ENCODE assay signal across 22 cellular contexts in genomic region chr16:25177831-25178688, GRCh38. TPM values are rescaled to one million over a fixed set of nuclear protein-coding genes. Genes with fewer than 3 reads are reported as not detected.
DNase-seq lines count a peak whose midpoint lies in the region; ATAC-seq and TF ChIP-seq lines count a peak whose summit lies in the region.
"Had no signal": no experiment of that assay in that cellular context is flagged by ENCODE, and none has a peak within 500 bp of the region (broad histone marks: within the 10 kb centered on the region; RNA-seq: fewer than 3 reads in every experiment).

No MANE protein-coding gene starts in this region.

- 78% methylated on average over 20 of the region's 20 CpGs for WGBS in liver

- peaks cover 0 to 11% (median 5%) of the 10 kb centered on the region in 4 donors for H3K4me1 ChIP-seq in liver (ENCODE audit: control insufficient read depth in 4 of 4, insufficient read depth in 4 of 4, low read length in 3 of 4)
- H3K4me1 ChIP-seq in upper lobe of right lung = no peaks in the 10 kb centered on the region
- H3K4me1 ChIP-seq: esophagus squamous epithelium, SJCRH30, stomach had no signal

- peaks cover 0 to 4% (median 1%) of the 10 kb centered on the region in 4 donors for H3K36me3 ChIP-seq in liver (ENCODE audit: control insufficient read depth in 4 of 4, insufficient read depth in 3 of 4, low read depth in 1 of 4, low read length in 3 of 4)
- peaks cover 39% of the 10 kb centered on the region for H3K36me3 ChIP-seq in upper lobe of right lung
- H3K36me3 ChIP-seq: SJCRH30 had no signal

- H3K4me3 Mint-ChIP-seq in activated CD8-positive, alpha-beta T cell treated with anti-CD3 and anti-CD28 coated beads, Interleukin-2, amount 10 ng/mL, durations not matched to agents 7 days and 5 days = no peak overlapping the region
- H3K4me3 Mint-ChIP-seq in activated CD8-positive, alpha-beta T cell treated with anti-CD3 and anti-CD28 coated beads for 36 hours = no peak overlapping the region
- H3K4me3 Mint-ChIP-seq in activated T-helper 17 cell treated with anti-CD3 and anti-CD28 coated beads, Interleukin-2, amount 50 U/mL, for 72 hours = no peak overlapping the region
- H3K4me3 Mint-ChIP-seq: IgD-negative memory B cell had no signal

- H3K9ac ChIP-seq in liver (ENCODE audit: low read depth in 1 of 2, low read length in 2 of 2) = no peak overlapping the region

- POLR2A ChIA-PET in activated CD8-positive, alpha-beta T cell treated with anti-CD3 and anti-CD28 coated beads, Interleukin-2, amount 10 ng/mL, durations not matched to agents 7 days and 5 days (lab: Charles Lee) = no interaction called here
- POLR2A ChIA-PET in activated CD8-positive, alpha-beta T cell treated with anti-CD3 and anti-CD28 coated beads for 36 hours (lab: Charles Lee) = no interaction called here

- H3K9me3 Mint-ChIP-seq in activated CD8-positive, alpha-beta T cell treated with anti-CD3 and anti-CD28 coated beads, Interleukin-2, amount 10 ng/mL, durations not matched to agents 7 days and 5 days (ENCODE audit: insufficient read depth) = no peaks in the 10 kb centered on the region
- no peaks in the 10 kb centered on the region for H3K9me3 Mint-ChIP-seq in activated CD8-positive, alpha-beta T cell treated with anti-CD3 and anti-CD28 coated beads for 36 hours
- no peaks in the 10 kb centered on the region for H3K9me3 Mint-ChIP-seq in activated T-helper 17 cell treated with anti-CD3 and anti-CD28 coated beads, Interleukin-2, amount 50 U/mL, for 72 hours
- H3K9me3 Mint-ChIP-seq: IgD-negative memory B cell had no signal

- no peak for TF ChIP-seq CTCF in activated CD8-positive, alpha-beta T cell treated with anti-CD3 and anti-CD28 coated beads for 36 hours (IDR thresholded peaks at IDR 0.05)
- TF ChIP-seq CTCF in liver (IDR thresholded peaks at IDR 0.05; ENCODE audit: low read depth, low read length, missing input control) (no peak), upper lobe of right lung (IDR thresholded peaks at IDR 0.05) (no peak)

- no peaks in the 10 kb centered on the region for H3K27me3 Mint-ChIP-seq in activated CD8-positive, alpha-beta T cell treated with anti-CD3 and anti-CD28 coated beads, Interleukin-2, amount 10 ng/mL, durations not matched to agents 7 days and 5 days (ENCODE audit: low read depth)
- H3K27me3 Mint-ChIP-seq in activated CD8-positive, alpha-beta T cell treated with anti-CD3 and anti-CD28 coated beads for 36 hours = no peaks in the 10 kb centered on the region
- H3K27me3 Mint-ChIP-seq in activated T-helper 17 cell treated with anti-CD3 and anti-CD28 coated beads, Interleukin-2, amount 50 U/mL, for 72 hours = no peaks in the 10 kb centered on the region
- H3K27me3 Mint-ChIP-seq: IgD-negative memory B cell had no signal

- peaks cover 4% of the 10 kb centered on the region for H3K4me1 Mint-ChIP-seq in activated CD8-positive, alpha-beta T cell treated with anti-CD3 and anti-CD28 coated beads, Interleukin-2, amount 10 ng/mL, durations not matched to agents 7 days and 5 days (ENCODE audit: low read depth)
- peaks cover 6% of the 10 kb centered on the region for H3K4me1 Mint-ChIP-seq in activated CD8-positive, alpha-beta T cell treated with anti-CD3 and anti-CD28 coated beads for 36 hours (ENCODE audit: low read depth)
- no peaks in the 10 kb centered on the region for H3K4me1 Mint-ChIP-seq in activated T-helper 17 cell treated with anti-CD3 and anti-CD28 coated beads, Interleukin-2, amount 50 U/mL, for 72 hours

- H3K27ac ChIP-seq in liver (ENCODE audit: low read depth in 1 of 2, low read length in 2 of 2) (peak overlapping the region; percentile 6 to 9), upper lobe of right lung (no peak overlapping the region)
- H3K27ac ChIP-seq: dorsolateral prefrontal cortex, esophagus squamous epithelium, SJCRH30, stomach had no signal

- peaks cover 21% of the 10 kb centered on the region for H3K36me3 Mint-ChIP-seq in activated CD8-positive, alpha-beta T cell treated with anti-CD3 and anti-CD28 coated beads, Interleukin-2, amount 10 ng/mL, durations not matched to agents 7 days and 5 days (ENCODE audit: low read depth)
- peaks cover 3% of the 10 kb centered on the region for H3K36me3 Mint-ChIP-seq in activated CD8-positive, alpha-beta T cell treated with anti-CD3 and anti-CD28 coated beads for 36 hours (ENCODE audit: low read depth)
- peaks cover 56% of the 10 kb centered on the region for H3K36me3 Mint-ChIP-seq in activated T-helper 17 cell treated with anti-CD3 and anti-CD28 coated beads, Interleukin-2, amount 50 U/mL, for 72 hours (ENCODE audit: low read depth)

- no peaks in the 10 kb centered on the region for H3K27me3 ChIP-seq in liver (ENCODE audit: control insufficient read depth in 4 of 4, insufficient read depth in 4 of 4, low read length in 3 of 4)
- H3K27me3 ChIP-seq in upper lobe of right lung = no peaks in the 10 kb centered on the region
- H3K27me3 ChIP-seq: dorsolateral prefrontal cortex, esophagus squamous epithelium, SJCRH30, stomach had no signal

- intact Hi-C loops in activated CD8-positive, alpha-beta T cell treated with anti-CD3 and anti-CD28 coated beads for 36 hours (cut with micrococcal nuclease) = no loop called here
- intact Hi-C loops in upper lobe of right lung (cut with DNase I) = no loop called here

- peak overlapping the region; percentile 37 for H3K27ac Mint-ChIP-seq in activated CD8-positive, alpha-beta T cell treated with anti-CD3 and anti-CD28 coated beads, Interleukin-2, amount 10 ng/mL, durations not matched to agents 7 days and 5 days
- H3K27ac Mint-ChIP-seq in activated CD8-positive, alpha-beta T cell treated with anti-CD3 and anti-CD28 coated beads for 36 hours = no peak overlapping the region
- H3K27ac Mint-ChIP-seq in activated T-helper 17 cell treated with anti-CD3 and anti-CD28 coated beads, Interleukin-2, amount 50 U/mL, for 72 hours = peak overlapping the region; percentile 37

- no peak for TF ChIP-seq RAD21 in liver (IDR thresholded peaks at IDR 0.05)

- DNase-seq in activated CD8-positive, alpha-beta T cell treated with anti-CD3 and anti-CD28 coated beads, Interleukin-2, amount 10 ng/mL, durations not matched to agents 7 days and 5 days = no peak
- no peak for DNase-seq in activated CD8-positive, alpha-beta T cell treated with anti-CD3 and anti-CD28 coated beads for 36 hours
- peak; percentile 64 for DNase-seq in upper lobe of right lung
- no peak for DNase-seq in NCI-H748 (lab: John Stamatoyannopoulos, UW; ENCODE audit: unreplicated experiment)
- DNase-seq in UCSD-AML1 (lab: John Stamatoyannopoulos, UW; ENCODE audit: unreplicated experiment) = no peak
- DNase-seq: activated CD8-positive, alpha-beta memory T cell treated with anti-CD3 and anti-CD28 coated beads for 24 hours; activated gamma-delta T cell; C1 segment of cervical spinal cord; dorsolateral prefrontal cortex; esophagus squamous epithelium; hypothalamus; NCI-H1105; NCI-H226; SJCRH30; stomach had no signal

- CTCF ChIA-PET in activated CD8-positive, alpha-beta T cell treated with anti-CD3 and anti-CD28 coated beads, Interleukin-2, amount 10 ng/mL, durations not matched to agents 7 days and 5 days (lab: Charles Lee) = no interaction called here
- CTCF ChIA-PET in activated CD8-positive, alpha-beta T cell treated with anti-CD3 and anti-CD28 coated beads for 36 hours (lab: Charles Lee) = no interaction called here

- ATAC-seq in activated CD8-positive, alpha-beta T cell treated with anti-CD3 and anti-CD28 coated beads, Interleukin-2, amount 10 ng/mL, durations not matched to agents 7 days and 5 days = no peak
- no peak for ATAC-seq in activated CD8-positive, alpha-beta T cell treated with anti-CD3 and anti-CD28 coated beads for 36 hours
- no peak for ATAC-seq in activated T-helper 17 cell treated with anti-CD3 and anti-CD28 coated beads, Interleukin-2, amount 50 U/mL, for 72 hours (replicated peaks)
- peak; percentile 83 for ATAC-seq in upper lobe of right lung
- ATAC-seq in GM19397 (IDR thresholded peaks at IDR 0.05; ENCODE audit: unreplicated experiment) = no peak

- H3K9me3 ChIP-seq in liver (ENCODE audit: control insufficient read depth in 4 of 4, low read length in 3 of 4) (no peaks in the 10 kb centered on the region), upper lobe of right lung (no peaks in the 10 kb centered on the region)
- H3K9me3 ChIP-seq: esophagus squamous epithelium, SJCRH30, stomach had no signal

- H3K4me3 ChIP-seq in liver (ENCODE audit: low read depth in 1 of 3, low read length in 3 of 3) (no peak overlapping the region), upper lobe of right lung (no peak overlapping the region)
- H3K4me3 ChIP-seq: dorsolateral prefrontal cortex, esophagus squamous epithelium, SJCRH30, smooth muscle cell, stomach had no signal

TF ChIP-seq in liver, 16 proteins besides CTCF, POLR2A, EP300 and RAD21 (continues in another document):
- TF ChIP-seq GABPA (IDR thresholded peaks at IDR 0.05 in 1 of 2, conservative IDR thresholded peaks at IDR 0.05 in 1 of 2) (no peak), RXRA (IDR thresholded peaks at IDR 0.05) (peak in 1 of 2 donors; percentile 53)

RNA-seq across cellular contexts. Expression of gene AQP8, which starts 38.7 kb away (rescaled TPM):
- total RNA-seq in activated CD8-positive, alpha-beta T cell treated with anti-CD3 and anti-CD28 coated beads, Interleukin-2, amount 10 ng/mL, durations not matched to agents 7 days and 5 days = under 1 TPM in 1 of 2 experiments, not detected in 1; 0.18 TPM
- total RNA-seq in activated CD8-positive, alpha-beta T cell treated with anti-CD3 and anti-CD28 coated beads for 36 hours = not detected
- not detected for total RNA-seq in activated T-helper 17 cell treated with anti-CD3 and anti-CD28 coated beads, Interleukin-2, amount 50 U/mL, for 72 hours
- total RNA-seq in liver (under 1 TPM; 0.08 to 0.09 TPM), upper lobe of right lung (not detected)
- polyA plus RNA-seq in liver = not detected
- total RNA-seq: A172, esophagus squamous epithelium, lower leg skin, SJCRH30, smooth muscle cell, stomach had no signal
- polyA plus RNA-seq: IgD-negative memory B cell, smooth muscle cell had no signal
